In the genomic region with DNA sequence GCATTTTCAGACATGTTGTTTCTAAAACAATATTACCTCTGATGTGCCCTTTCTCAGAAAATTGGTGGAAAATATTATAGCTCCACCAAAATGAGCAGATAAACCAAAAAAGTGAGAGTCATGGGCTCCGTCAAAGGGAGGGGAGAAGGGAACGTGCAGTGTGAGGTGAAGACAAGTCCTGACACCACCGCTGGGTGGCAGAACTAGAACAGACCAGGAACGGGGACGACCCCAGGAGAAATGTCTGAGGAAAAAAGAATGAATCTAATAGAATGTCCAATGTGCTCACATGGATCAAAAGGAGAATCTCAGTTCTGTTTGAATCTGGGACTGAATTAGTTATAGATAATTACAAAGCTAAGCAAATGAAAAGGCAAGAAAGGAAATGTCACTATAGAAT, we compare ENCODE assay signal across 1 cellular context.
TF ChIP-seq lines count a peak whose summit lies in the region.

No MANE protein-coding gene starts in this region.

TF ChIP-seq in H1, 55 proteins besides CTCF, POLR2A, EP300 and RAD21 (continued from another document):
- TF ChIP-seq, protein P1, sequence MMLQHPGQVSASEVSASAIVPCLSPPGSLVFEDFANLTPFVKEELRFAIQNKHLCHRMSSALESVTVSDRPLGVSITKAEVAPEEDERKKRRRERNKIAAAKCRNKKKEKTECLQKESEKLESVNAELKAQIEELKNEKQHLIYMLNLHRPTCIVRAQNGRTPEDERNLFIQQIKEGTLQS (IDR thresholded peaks at IDR 0.05; ENCODE audit: insufficient read depth, low read depth, low read length): no peak
- no peak for TF ChIP-seq KDM4A (IDR thresholded peaks at IDR 0.05; ENCODE audit: low read depth, low read length, severe bottlenecking)
- no peak for TF ChIP-seq SIRT6 (IDR thresholded peaks at IDR 0.05; ENCODE audit: low read length)
- no peak for TF ChIP-seq POU5F1 (IDR thresholded peaks at IDR 0.05; ENCODE audit: low read depth, low read length)
- no peak for TF ChIP-seq BRCA1 (IDR thresholded peaks at IDR 0.05; ENCODE audit: low read depth, low read length)
- no peak for TF ChIP-seq SP1 (IDR thresholded peaks at IDR 0.05; ENCODE audit: low read depth, low read length)
- TF ChIP-seq CBX8 (IDR thresholded peaks at IDR 0.05; ENCODE audit: borderline replicate concordance, low read depth, low read length): no peak
- no peak for TF ChIP-seq TEAD4 (IDR thresholded peaks at IDR 0.05; ENCODE audit: low read depth, low read length)
- no peak for TF ChIP-seq ASH2L (IDR thresholded peaks at IDR 0.05; ENCODE audit: low read length)
- no peak for TF ChIP-seq JUN (IDR thresholded peaks at IDR 0.05; ENCODE audit: low read depth, low read length)
- no peak for TF ChIP-seq SRF (IDR thresholded peaks at IDR 0.05; ENCODE audit: low read depth, low read length)
- no peak for TF ChIP-seq BCL11A (IDR thresholded peaks at IDR 0.05; ENCODE audit: low read depth in 2 of 2, low read length in 2 of 2)
- TF ChIP-seq NANOG (IDR thresholded peaks at IDR 0.05; ENCODE audit: insufficient read depth, low read depth, low read length, poor library complexity, severe bottlenecking): no peak
- no peak for TF ChIP-seq POLR2AphosphoS5 (IDR thresholded peaks at IDR 0.05; ENCODE audit: low read depth, low read length)
TF ChIP-seq in H1: peak in this region for 0.
